Comparison of ENCODE assay signal across 1 cellular context in the genomic region with DNA sequence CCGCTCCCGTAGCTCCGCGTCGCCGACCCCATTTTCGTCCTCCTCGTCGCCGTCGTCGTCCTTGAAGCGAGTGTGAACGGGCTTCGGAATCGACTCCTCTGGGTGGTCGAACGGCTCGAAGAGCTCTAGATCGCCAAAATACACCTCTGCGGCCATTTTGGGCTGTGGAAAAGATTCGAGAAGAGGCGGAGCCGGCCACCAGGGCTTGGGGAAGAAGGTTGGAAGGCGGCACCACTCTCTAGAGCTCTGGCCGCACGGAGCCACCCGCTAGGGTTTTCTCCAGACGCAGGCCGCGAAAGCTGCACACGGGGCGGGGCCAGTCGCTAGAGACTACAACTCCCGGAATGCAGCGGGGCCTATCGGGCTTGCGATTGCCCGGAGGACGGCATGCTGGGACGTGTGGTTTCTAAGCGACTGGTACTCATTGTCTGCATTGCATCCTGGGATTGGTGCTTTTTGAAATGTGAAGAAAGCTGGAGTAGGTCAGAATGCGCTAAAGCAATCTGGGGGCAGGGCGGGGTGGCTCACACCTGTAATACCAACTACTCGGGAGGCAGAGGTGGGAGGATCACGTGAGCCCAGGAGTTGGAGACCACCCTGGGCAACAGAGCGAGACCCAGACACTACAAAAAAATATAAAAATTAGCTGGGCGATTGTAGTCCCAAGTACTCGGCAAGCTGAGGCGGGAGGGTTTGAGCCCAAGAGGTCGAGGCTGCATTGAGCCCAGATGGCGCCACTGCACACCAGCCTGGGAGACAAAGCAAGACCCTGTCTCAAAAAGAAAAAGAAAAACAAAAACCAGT.
TF ChIP-seq lines count a peak whose summit lies in the region.

A gene (minus strand): TSS at position 248 of the 804 bp plus-strand sequence. CDS start 92 bp downstream, at position 156.

TF ChIP-seq in H1, 55 proteins besides CTCF, POLR2A, EP300 and RAD21:
- TF ChIP-seq POLR2AphosphoS5 (IDR thresholded peaks at IDR 0.05; ENCODE audit: low read depth, low read length) = peak; percentile 78; the same call in 1 of the 2 replicates
- no peak for TF ChIP-seq ZNF274 (IDR thresholded peaks at IDR 0.05; ENCODE audit: borderline replicate concordance, extremely low read depth, low read length)
- TF ChIP-seq, protein P1, sequence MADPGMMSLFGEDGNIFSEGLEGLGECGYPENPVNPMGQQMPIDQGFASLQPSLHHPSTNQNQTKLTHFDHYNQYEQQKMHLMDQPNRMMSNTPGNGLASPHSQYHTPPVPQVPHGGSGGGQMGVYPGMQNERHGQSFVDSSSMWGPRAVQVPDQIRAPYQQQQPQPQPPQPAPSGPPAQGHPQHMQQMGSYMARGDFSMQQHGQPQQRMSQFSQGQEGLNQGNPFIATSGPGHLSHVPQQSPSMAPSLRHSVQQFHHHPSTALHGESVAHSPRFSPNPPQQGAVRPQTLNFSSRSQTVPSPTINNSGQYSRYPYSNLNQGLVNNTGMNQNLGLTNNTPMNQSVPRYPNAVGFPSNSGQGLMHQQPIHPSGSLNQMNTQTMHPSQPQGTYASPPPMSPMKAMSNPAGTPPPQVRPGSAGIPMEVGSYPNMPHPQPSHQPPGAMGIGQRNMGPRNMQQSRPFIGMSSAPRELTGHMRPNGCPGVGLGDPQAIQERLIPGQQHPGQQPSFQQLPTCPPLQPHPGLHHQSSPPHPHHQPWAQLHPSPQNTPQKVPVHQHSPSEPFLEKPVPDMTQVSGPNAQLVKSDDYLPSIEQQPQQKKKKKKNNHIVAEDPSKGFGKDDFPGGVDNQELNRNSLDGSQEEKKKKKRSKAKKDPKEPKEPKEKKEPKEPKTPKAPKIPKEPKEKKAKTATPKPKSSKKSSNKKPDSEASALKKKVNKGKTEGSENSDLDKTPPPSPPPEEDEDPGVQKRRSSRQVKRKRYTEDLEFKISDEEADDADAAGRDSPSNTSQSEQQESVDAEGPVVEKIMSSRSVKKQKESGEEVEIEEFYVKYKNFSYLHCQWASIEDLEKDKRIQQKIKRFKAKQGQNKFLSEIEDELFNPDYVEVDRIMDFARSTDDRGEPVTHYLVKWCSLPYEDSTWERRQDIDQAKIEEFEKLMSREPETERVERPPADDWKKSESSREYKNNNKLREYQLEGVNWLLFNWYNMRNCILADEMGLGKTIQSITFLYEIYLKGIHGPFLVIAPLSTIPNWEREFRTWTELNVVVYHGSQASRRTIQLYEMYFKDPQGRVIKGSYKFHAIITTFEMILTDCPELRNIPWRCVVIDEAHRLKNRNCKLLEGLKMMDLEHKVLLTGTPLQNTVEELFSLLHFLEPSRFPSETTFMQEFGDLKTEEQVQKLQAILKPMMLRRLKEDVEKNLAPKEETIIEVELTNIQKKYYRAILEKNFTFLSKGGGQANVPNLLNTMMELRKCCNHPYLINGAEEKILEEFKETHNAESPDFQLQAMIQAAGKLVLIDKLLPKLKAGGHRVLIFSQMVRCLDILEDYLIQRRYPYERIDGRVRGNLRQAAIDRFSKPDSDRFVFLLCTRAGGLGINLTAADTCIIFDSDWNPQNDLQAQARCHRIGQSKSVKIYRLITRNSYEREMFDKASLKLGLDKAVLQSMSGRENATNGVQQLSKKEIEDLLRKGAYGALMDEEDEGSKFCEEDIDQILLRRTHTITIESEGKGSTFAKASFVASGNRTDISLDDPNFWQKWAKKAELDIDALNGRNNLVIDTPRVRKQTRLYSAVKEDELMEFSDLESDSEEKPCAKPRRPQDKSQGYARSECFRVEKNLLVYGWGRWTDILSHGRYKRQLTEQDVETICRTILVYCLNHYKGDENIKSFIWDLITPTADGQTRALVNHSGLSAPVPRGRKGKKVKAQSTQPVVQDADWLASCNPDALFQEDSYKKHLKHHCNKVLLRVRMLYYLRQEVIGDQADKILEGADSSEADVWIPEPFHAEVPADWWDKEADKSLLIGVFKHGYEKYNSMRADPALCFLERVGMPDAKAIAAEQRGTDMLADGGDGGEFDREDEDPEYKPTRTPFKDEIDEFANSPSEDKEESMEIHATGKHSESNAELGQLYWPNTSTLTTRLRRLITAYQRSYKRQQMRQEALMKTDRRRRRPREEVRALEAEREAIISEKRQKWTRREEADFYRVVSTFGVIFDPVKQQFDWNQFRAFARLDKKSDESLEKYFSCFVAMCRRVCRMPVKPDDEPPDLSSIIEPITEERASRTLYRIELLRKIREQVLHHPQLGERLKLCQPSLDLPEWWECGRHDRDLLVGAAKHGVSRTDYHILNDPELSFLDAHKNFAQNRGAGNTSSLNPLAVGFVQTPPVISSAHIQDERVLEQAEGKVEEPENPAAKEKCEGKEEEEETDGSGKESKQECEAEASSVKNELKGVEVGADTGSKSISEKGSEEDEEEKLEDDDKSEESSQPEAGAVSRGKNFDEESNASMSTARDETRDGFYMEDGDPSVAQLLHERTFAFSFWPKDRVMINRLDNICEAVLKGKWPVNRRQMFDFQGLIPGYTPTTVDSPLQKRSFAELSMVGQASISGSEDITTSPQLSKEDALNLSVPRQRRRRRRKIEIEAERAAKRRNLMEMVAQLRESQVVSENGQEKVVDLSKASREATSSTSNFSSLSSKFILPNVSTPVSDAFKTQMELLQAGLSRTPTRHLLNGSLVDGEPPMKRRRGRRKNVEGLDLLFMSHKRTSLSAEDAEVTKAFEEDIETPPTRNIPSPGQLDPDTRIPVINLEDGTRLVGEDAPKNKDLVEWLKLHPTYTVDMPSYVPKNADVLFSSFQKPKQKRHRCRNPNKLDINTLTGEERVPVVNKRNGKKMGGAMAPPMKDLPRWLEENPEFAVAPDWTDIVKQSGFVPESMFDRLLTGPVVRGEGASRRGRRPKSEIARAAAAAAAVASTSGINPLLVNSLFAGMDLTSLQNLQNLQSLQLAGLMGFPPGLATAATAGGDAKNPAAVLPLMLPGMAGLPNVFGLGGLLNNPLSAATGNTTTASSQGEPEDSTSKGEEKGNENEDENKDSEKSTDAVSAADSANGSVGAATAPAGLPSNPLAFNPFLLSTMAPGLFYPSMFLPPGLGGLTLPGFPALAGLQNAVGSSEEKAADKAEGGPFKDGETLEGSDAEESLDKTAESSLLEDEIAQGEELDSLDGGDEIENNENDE (IDR thresholded peaks at IDR 0.05; ENCODE audit: insufficient replicate concordance, low read length) = no peak
- TF ChIP-seq FOSL1 (IDR thresholded peaks at IDR 0.05; ENCODE audit: insufficient read depth, low read depth, low read length) = no peak
- no peak for TF ChIP-seq JUN (IDR thresholded peaks at IDR 0.05; ENCODE audit: low read depth, low read length)
- TF ChIP-seq EGR1 (IDR thresholded peaks at IDR 0.05; ENCODE audit: borderline replicate concordance, low read depth, low read length) = peak; percentile 43; the same call in 1 of the 2 replicates
- TF ChIP-seq HDAC2 (IDR thresholded peaks at IDR 0.05; ENCODE audit: borderline replicate concordance in 1 of 2, low read depth in 2 of 2, low read length in 2 of 2) = no peak
- TF ChIP-seq SP2 (IDR thresholded peaks at IDR 0.05; ENCODE audit: low read length) = no peak
- TF ChIP-seq SUZ12 (IDR thresholded peaks at IDR 0.05; ENCODE audit: low read length) = no peak
- peak; percentile 94 for TF ChIP-seq YY1 (IDR thresholded peaks at IDR 0.05; ENCODE audit: low read depth, low read length)
- TF ChIP-seq GTF2F1 (IDR thresholded peaks at IDR 0.05; ENCODE audit: borderline replicate concordance, low read depth, low read length) = no peak
- peak; percentile 37 for TF ChIP-seq KDM4A (IDR thresholded peaks at IDR 0.05; ENCODE audit: low read depth, low read length, severe bottlenecking)
- 0 out of 2 replicates have a peak, but pooled peaks have one; percentile 30 for TF ChIP-seq RBBP5 (IDR thresholded peaks at IDR 0.05; ENCODE audit: borderline replicate concordance, low read depth, low read length)
- no peak for TF ChIP-seq KDM5A (IDR thresholded peaks at IDR 0.05; ENCODE audit: low read length)
- TF ChIP-seq HDAC6 (IDR thresholded peaks at IDR 0.05; ENCODE audit: low read depth, low read length) = no peak
- peak; percentile 94 for TF ChIP-seq SIX5 (IDR thresholded peaks at IDR 0.05; ENCODE audit: low read depth, low read length)
- TF ChIP-seq BRCA1 (IDR thresholded peaks at IDR 0.05; ENCODE audit: low read depth, low read length) = no peak
- no peak; the same call in 1 of the 2 replicates for TF ChIP-seq KDM1A (IDR thresholded peaks at IDR 0.05; ENCODE audit: borderline replicate concordance, low read length)
- peak; percentile 18 for TF ChIP-seq ASH2L (IDR thresholded peaks at IDR 0.05; ENCODE audit: low read length)
- TF ChIP-seq TBP (IDR thresholded peaks at IDR 0.05; ENCODE audit: low read depth, low read length) = peak; percentile 93
- TF ChIP-seq JUND (IDR thresholded peaks at IDR 0.05; ENCODE audit: low read length) = no peak
- peak; percentile 85 for TF ChIP-seq TAF7 (optimal IDR thresholded peaks at IDR 0.05; ENCODE audit: borderline replicate concordance, low read depth, low read length)
- no peak for TF ChIP-seq GABPA (IDR thresholded peaks at IDR 0.05; ENCODE audit: borderline replicate concordance, insufficient read depth, low read length)
- TF ChIP-seq TAF1 (IDR thresholded peaks at IDR 0.05; ENCODE audit: low read depth, low read length) = peak; percentile 93
- TF ChIP-seq, protein P2, sequence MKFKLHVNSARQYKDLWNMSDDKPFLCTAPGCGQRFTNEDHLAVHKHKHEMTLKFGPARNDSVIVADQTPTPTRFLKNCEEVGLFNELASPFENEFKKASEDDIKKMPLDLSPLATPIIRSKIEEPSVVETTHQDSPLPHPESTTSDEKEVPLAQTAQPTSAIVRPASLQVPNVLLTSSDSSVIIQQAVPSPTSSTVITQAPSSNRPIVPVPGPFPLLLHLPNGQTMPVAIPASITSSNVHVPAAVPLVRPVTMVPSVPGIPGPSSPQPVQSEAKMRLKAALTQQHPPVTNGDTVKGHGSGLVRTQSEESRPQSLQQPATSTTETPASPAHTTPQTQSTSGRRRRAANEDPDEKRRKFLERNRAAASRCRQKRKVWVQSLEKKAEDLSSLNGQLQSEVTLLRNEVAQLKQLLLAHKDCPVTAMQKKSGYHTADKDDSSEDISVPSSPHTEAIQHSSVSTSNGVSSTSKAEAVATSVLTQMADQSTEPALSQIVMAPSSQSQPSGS (IDR thresholded peaks at IDR 0.05; ENCODE audit: low read length) = no peak; the same call in 1 of the 2 replicates
- peak; percentile 79 for TF ChIP-seq TEAD4 (IDR thresholded peaks at IDR 0.05; ENCODE audit: low read depth, low read length)
- no peak for TF ChIP-seq EZH2 (IDR thresholded peaks at IDR 0.05; ENCODE audit: low read depth, low read length, severe bottlenecking)
- TF ChIP-seq SIN3A (conservative IDR thresholded peaks at IDR 0.05 in 1 of 2, IDR thresholded peaks at IDR 0.05 in 1 of 2; ENCODE audit: low read depth in 1 of 2, low read length in 2 of 2) = peak in 1 of 2 experiments; percentile 76; a peak in 2 of 4 replicates
- TF ChIP-seq BACH1 (IDR thresholded peaks at IDR 0.05; ENCODE audit: low read length) = no peak
- TF ChIP-seq PHF8 (conservative IDR thresholded peaks at IDR 0.05; ENCODE audit: low read depth, low read length) = peak; percentile 76
- TF ChIP-seq CEBPB (IDR thresholded peaks at IDR 0.05; ENCODE audit: low read depth, low read length) = 0 out of 2 replicates have a peak, but pooled peaks have one; percentile 15
- peak; percentile 56; the same call in 1 of the 2 replicates for TF ChIP-seq SP4 (IDR thresholded peaks at IDR 0.05; ENCODE audit: low read length)
- no peak for TF ChIP-seq BCL11A (IDR thresholded peaks at IDR 0.05; ENCODE audit: low read depth in 2 of 2, low read length in 2 of 2)
- TF ChIP-seq, protein P3, sequence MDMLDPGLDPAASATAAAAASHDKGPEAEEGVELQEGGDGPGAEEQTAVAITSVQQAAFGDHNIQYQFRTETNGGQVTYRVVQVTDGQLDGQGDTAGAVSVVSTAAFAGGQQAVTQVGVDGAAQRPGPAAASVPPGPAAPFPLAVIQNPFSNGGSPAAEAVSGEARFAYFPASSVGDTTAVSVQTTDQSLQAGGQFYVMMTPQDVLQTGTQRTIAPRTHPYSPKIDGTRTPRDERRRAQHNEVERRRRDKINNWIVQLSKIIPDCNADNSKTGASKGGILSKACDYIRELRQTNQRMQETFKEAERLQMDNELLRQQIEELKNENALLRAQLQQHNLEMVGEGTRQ (IDR thresholded peaks at IDR 0.05; ENCODE audit: low read length) = peak; percentile 79
- TF ChIP-seq SP1 (IDR thresholded peaks at IDR 0.05; ENCODE audit: low read depth, low read length) = peak; percentile 69
- no peak for TF ChIP-seq CHD2 (IDR thresholded peaks at IDR 0.05; ENCODE audit: low read length)
- no peak for TF ChIP-seq POU5F1 (IDR thresholded peaks at IDR 0.05; ENCODE audit: low read depth, low read length)
- no peak for TF ChIP-seq RNF2 (IDR thresholded peaks at IDR 0.05; ENCODE audit: borderline replicate concordance, low read depth, low read length, missing control alignments, poor library complexity, severe bottlenecking)
- TF ChIP-seq, protein P4, sequence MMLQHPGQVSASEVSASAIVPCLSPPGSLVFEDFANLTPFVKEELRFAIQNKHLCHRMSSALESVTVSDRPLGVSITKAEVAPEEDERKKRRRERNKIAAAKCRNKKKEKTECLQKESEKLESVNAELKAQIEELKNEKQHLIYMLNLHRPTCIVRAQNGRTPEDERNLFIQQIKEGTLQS (IDR thresholded peaks at IDR 0.05; ENCODE audit: insufficient read depth, low read depth, low read length) = no peak
- no peak for TF ChIP-seq SIRT6 (IDR thresholded peaks at IDR 0.05; ENCODE audit: low read length)
- TF ChIP-seq CHD1 (IDR thresholded peaks at IDR 0.05; ENCODE audit: low read depth, low read length) = no peak
- TF ChIP-seq CBX8 (IDR thresholded peaks at IDR 0.05; ENCODE audit: borderline replicate concordance, low read depth, low read length) = no peak
- no peak for TF ChIP-seq SAP30 (IDR thresholded peaks at IDR 0.05; ENCODE audit: insufficient read depth, insufficient replicate concordance, low read length)
- TF ChIP-seq RXRA (IDR thresholded peaks at IDR 0.05; ENCODE audit: insufficient read depth, low read depth, low read length) = no peak
- TF ChIP-seq RFX5 (IDR thresholded peaks at IDR 0.05; ENCODE audit: borderline replicate concordance, low read depth, low read length) = no peak
- TF ChIP-seq, protein P5, sequence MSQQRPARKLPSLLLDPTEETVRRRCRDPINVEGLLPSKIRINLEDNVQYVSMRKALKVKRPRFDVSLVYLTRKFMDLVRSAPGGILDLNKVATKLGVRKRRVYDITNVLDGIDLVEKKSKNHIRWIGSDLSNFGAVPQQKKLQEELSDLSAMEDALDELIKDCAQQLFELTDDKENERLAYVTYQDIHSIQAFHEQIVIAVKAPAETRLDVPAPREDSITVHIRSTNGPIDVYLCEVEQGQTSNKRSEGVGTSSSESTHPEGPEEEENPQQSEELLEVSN (IDR thresholded peaks at IDR 0.05) = 0 out of 2 replicates have a peak, but pooled peaks have one; percentile 6
- TF ChIP-seq TCF12 (IDR thresholded peaks at IDR 0.05; ENCODE audit: low read depth, low read length) = no peak
- peak; percentile 65 for TF ChIP-seq CREB1 (IDR thresholded peaks at IDR 0.05)
- no peak for TF ChIP-seq MAFK (IDR thresholded peaks at IDR 0.05; ENCODE audit: low read depth, low read length)
- TF ChIP-seq CBX5 (IDR thresholded peaks at IDR 0.05; ENCODE audit: low read depth, low read length) = no peak
- TF ChIP-seq SRF (IDR thresholded peaks at IDR 0.05; ENCODE audit: low read depth, low read length) = no peak
- TF ChIP-seq CTBP2 (IDR thresholded peaks at IDR 0.05; ENCODE audit: borderline replicate concordance, insufficient read depth, insufficient read length, low read length) = no peak
- TF ChIP-seq NANOG (IDR thresholded peaks at IDR 0.05; ENCODE audit: insufficient read depth, low read depth, low read length, poor library complexity, severe bottlenecking) = peak; percentile 54
- TF ChIP-seq NRF1 (IDR thresholded peaks at IDR 0.05; ENCODE audit: low read depth, low read length) = no peak
- TF ChIP-seq, protein P6, sequence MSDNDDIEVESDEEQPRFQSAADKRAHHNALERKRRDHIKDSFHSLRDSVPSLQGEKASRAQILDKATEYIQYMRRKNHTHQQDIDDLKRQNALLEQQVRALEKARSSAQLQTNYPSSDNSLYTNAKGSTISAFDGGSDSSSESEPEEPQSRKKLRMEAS (IDR thresholded peaks at IDR 0.05) = peak; percentile 58; the same call in 1 of the 2 replicates
